ENCODE assay signal across 20 cellular contexts in genomic region chr14:93068721-93069120, GRCh38. TPM values are rescaled to one million over a fixed set of nuclear protein-coding genes. Genes with fewer than 3 reads are reported as not detected.
DNase-seq lines count a peak whose midpoint lies in the region; TF ChIP-seq lines count a peak whose summit lies in the region.
"Had no signal": no experiment of that assay in that cellular context is flagged by ENCODE, and none has a peak within 500 bp of the region (broad histone marks: within the 10 kb centered on the region; RNA-seq: fewer than 3 reads in every experiment).

No MANE protein-coding gene starts in this region.

- H3K27ac ChIP-seq in HEK293 (ENCODE audit: extremely low read depth, low read depth, low read length) (no peak overlapping the region), RWPE1 (peak overlapping the region; percentile 44), esophagus squamous epithelium (peak overlapping the region in 3 of 4 donors; percentile 27 to 80 (median 34))

- H3K4me1 ChIP-seq in HEK293 (ENCODE audit: control insufficient read depth, insufficient read depth, low read length): no peaks in the 10 kb centered on the region
- peaks cover 7 to 55% (median 8%) of the 10 kb centered on the region in 3 donors for H3K4me1 ChIP-seq in esophagus squamous epithelium

- H3K4me3 ChIP-seq in HEK293 (ENCODE audit: low read depth, low read length) (no peak overlapping the region), esophagus squamous epithelium (no peak overlapping the region), MG63 (no peak overlapping the region)
- H3K4me3 ChIP-seq: skin epidermis, tibial artery had no signal

- CTCF ChIA-PET in HEK293 (lab: Yijun Ruan, JAX): no interaction called here
- CTCF ChIA-PET in RWPE1 (lab: Yijun Ruan, JAX): no interaction called here

- POLR2A ChIA-PET in HEK293 (lab: Yijun Ruan, JAX): no interaction called here
- POLR2A ChIA-PET in RWPE1 (lab: Yijun Ruan, JAX; ENCODE audit: low non-redundant PET): no interaction called here

- H3K9me3 Mint-ChIP-seq in mesothelial cell of epicardium (no peaks in the 10 kb centered on the region), endothelial cell (ENCODE audit: unreplicated experiment) (no peaks in the 10 kb centered on the region)
- H3K9me3 Mint-ChIP-seq: brain had no signal

- H3K27me3 Mint-ChIP-seq in mesothelial cell of epicardium (ENCODE audit: low read depth): no peaks in the 10 kb centered on the region
- no peaks in the 10 kb centered on the region for H3K27me3 Mint-ChIP-seq in endothelial cell (ENCODE audit: unreplicated experiment)
- H3K27me3 Mint-ChIP-seq: activated CD4-positive, alpha-beta T cell treated with anti-CD3 and anti-CD28 coated beads for 36 hours; B cell; brain had no signal

- H3K27me3 ChIP-seq in esophagus squamous epithelium: no peaks in the 10 kb centered on the region
- no peaks in the 10 kb centered on the region for H3K27me3 ChIP-seq in MG63
- H3K27me3 ChIP-seq: tibial artery had no signal

- H3K4me3 Mint-ChIP-seq in mesothelial cell of epicardium: no peak overlapping the region
- no peak overlapping the region for H3K4me3 Mint-ChIP-seq in endothelial cell (ENCODE audit: unreplicated experiment)
- H3K4me3 Mint-ChIP-seq: activated CD4-positive, alpha-beta T cell treated with anti-CD3 and anti-CD28 coated beads for 36 hours; B cell; brain had no signal

- TF ChIP-seq POLR2A in esophagus squamous epithelium (IDR thresholded peaks at IDR 0.05): no peak

- H3K9me3 ChIP-seq in HEK293 (ENCODE audit: control insufficient read depth, insufficient read depth, low read depth, low read length) (no peaks in the 10 kb centered on the region), esophagus squamous epithelium (no peaks in the 10 kb centered on the region), MG63 (no peaks in the 10 kb centered on the region)
- H3K9me3 ChIP-seq: tibial artery had no signal

- H3K4me1 Mint-ChIP-seq in mesothelial cell of epicardium (peaks cover 31% of the 10 kb centered on the region), endothelial cell (ENCODE audit: unreplicated experiment) (peaks cover 19% of the 10 kb centered on the region)

- 54 to 70% methylated on average over 7 to 8 of the region's 8 CpGs for WGBS in esophagus squamous epithelium, 2 donors

- TF ChIP-seq CTCF in HEK293 (tag by site-specific recombination; IDR thresholded peaks at IDR 0.05): no peak
- no peak for TF ChIP-seq CTCF in RWPE1 (conservative IDR thresholded peaks at IDR 0.05; ENCODE audit: low read depth)
- no peak for TF ChIP-seq CTCF in esophagus squamous epithelium (IDR thresholded peaks at IDR 0.05)
- no peak for TF ChIP-seq CTCF in mesothelial cell of epicardium (IDR thresholded peaks at IDR 0.05; ENCODE audit: unreplicated experiment)
- no peak for TF ChIP-seq CTCF in endothelial cell (IDR thresholded peaks at IDR 0.05; ENCODE audit: unreplicated experiment)

- H3K36me3 Mint-ChIP-seq in mesothelial cell of epicardium: no peaks in the 10 kb centered on the region
- H3K36me3 Mint-ChIP-seq in endothelial cell (ENCODE audit: low read depth, unreplicated experiment): no peaks in the 10 kb centered on the region
- H3K36me3 Mint-ChIP-seq: brain had no signal

- intact Hi-C loops in esophagus squamous epithelium (cut with DNase I) (no loop called here), posterior cingulate gyrus (cut with DNase I) (no loop called here)

- DNase-seq in RWPE1 (ENCODE audit: low spot score) (no peak), esophagus squamous epithelium (lab: John Stamatoyannopoulos, UW) (no peak), posterior cingulate gyrus (peak in 8 of 10 donors; percentile 41 to 95 (median 74)), MG63 (no peak), mesothelial cell of epicardium (ENCODE audit: low spot score in 2 of 2, unreplicated experiment in 2 of 2) (no peak), endothelial cell (ENCODE audit: low spot score) (no peak)
- DNase-seq: activated CD4-positive, alpha-beta T cell treated with anti-CD3 and anti-CD28 coated beads for 36 hours; activated CD8-positive, alpha-beta memory T cell treated with anti-CD3 and anti-CD28 coated beads, Interleukin-2, amount 50 U/mL, for 4 hours; activated naive CD4-positive, alpha-beta T cell treated with Interleukin-2 at 50 U/mL for 16 hours; hippocampal formation; NCI-H146; OCI-M1; stimulated activated CD4-positive, alpha-beta T cell treated with anti-CD3 and anti-CD28 coated beads, Interleukin-4, amount 100 ng/mL, for 4 hours; stimulated activated CD8-positive, alpha-beta memory T cell treated with anti-CD3 and anti-CD28 coated beads, Interleukin-4, amount 100 ng/mL, for 48 hours; T1000; tibial artery had no signal

- H3K36me3 ChIP-seq in HEK293 (ENCODE audit: control insufficient read depth in 2 of 2, insufficient read depth in 1 of 2, low read length in 2 of 2) (no peaks in the 10 kb centered on the region), esophagus squamous epithelium (no peaks in the 10 kb centered on the region), MG63 (no peaks in the 10 kb centered on the region)
- H3K36me3 ChIP-seq: tibial artery had no signal

- H3K27ac Mint-ChIP-seq in mesothelial cell of epicardium (no peak overlapping the region), endothelial cell (ENCODE audit: unreplicated experiment) (no peak overlapping the region)
- H3K27ac Mint-ChIP-seq: activated CD4-positive, alpha-beta T cell treated with anti-CD3 and anti-CD28 coated beads for 36 hours had no signal

TF ChIP-seq in HEK293, 187 proteins besides CTCF, POLR2A, EP300 and RAD21:
- TF ChIP-seq ZNF341 (tag by site-specific recombination; IDR thresholded peaks at IDR 0.05; ENCODE audit: low read depth) (peak; percentile 33; the same call in 1 of the 2 replicates), ZNF184 (tag by site-specific recombination; IDR thresholded peaks at IDR 0.05) (no peak), KLF1 (tag by site-specific recombination; IDR thresholded peaks at IDR 0.05) (0 out of 2 replicates have a peak, but pooled peaks have one; percentile 48), ZFP37 (tag by site-specific recombination; IDR thresholded peaks at IDR 0.05) (no peak), ZNF830 (tag by site-specific recombination; IDR thresholded peaks at IDR 0.05; ENCODE audit: low read depth) (no peak), ZIC2 (tag by site-specific recombination; IDR thresholded peaks at IDR 0.05) (peak; percentile 35; the same call in 1 of the 2 replicates)

RNA-seq across cellular contexts. Expression of gene ITPK1, which starts 47.0 kb away (rescaled TPM):
- 10 to 100 TPM; 14.2 to 34.5 (median 25.8) TPM for total RNA-seq in esophagus squamous epithelium
- total RNA-seq in MG63 (2014; rRNA removed; shearing (Covaris generic); ENCODE audit: low replicate concordance): 37.7 and 39.9 TPM in 2 replicates
- total RNA-seq in mesothelial cell of epicardium: 23.2 to 30.5 TPM (median 27.5 TPM) in 3 replicates
- total RNA-seq in endothelial cell (ENCODE audit: unreplicated experiment): 39.2 TPM

Comparison
In these comparisons a context has a peak if more than half of its experiments do, and no peak if none do; other contexts are left out.
1. DNase-seq: peak in posterior cingulate gyrus (8 of 10); none in RWPE1 (single experiment), esophagus squamous epithelium (single experiment), MG63 (single experiment), mesothelial cell of epicardium (0 of 2) and endothelial cell (single experiment).